27 cellular contexts compared by ENCODE assay signal in the genomic region with DNA sequence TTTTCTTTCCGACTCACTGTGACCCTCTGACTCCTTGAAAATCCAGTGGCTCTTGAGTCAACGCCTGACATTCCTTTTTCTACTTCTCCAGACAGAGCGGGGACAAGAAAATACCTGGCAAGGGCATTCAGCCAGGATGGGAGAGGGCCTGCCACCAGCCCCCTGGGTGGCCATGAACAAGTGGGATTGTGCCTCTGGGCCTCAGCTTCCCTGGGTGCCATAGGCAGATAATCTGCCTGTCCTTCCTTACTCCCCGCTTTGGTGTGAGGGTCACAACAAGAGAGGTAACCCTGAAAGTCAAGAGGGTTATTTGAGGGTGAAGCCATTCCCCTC.
"Had no signal": no experiment of that assay in that cellular context is flagged by ENCODE, and none has a peak within 500 bp of the region (broad histone marks: within the 10 kb centered on the region; RNA-seq: fewer than 3 reads in every experiment).

No MANE protein-coding gene starts in this region.

- ATAC-seq: activated CD8-positive, alpha-beta T cell treated with anti-CD3 and anti-CD28 coated beads for 36 hours; activated naive CD8-positive, alpha-beta T cell treated with anti-CD3 and anti-CD28 coated beads, Interleukin-2, amount 50 U/mL, for 24 hours had no signal

- H3K9me3 ChIP-seq: ascending aorta had no signal

- H3K27ac ChIP-seq: ascending aorta, cardiac muscle cell, VCaP had no signal

- H3K4me3 ChIP-seq: ascending aorta, cardiac muscle cell had no signal

- DNase-seq: activated B cell treated with CpG ODN at 0.5 μM for 24 hours; activated CD4-positive, alpha-beta memory T cell treated with anti-CD3 and anti-CD28 coated beads for 36 hours; activated CD4-positive, alpha-beta T cell treated with anti-CD3 and anti-CD28 coated beads for 4 hours; activated CD4-positive, alpha-beta T cell treated with anti-CD3 and anti-CD28 coated beads, Interleukin-2, amount 10 ng/mL, durations not matched to agents 24 days and 14 days; activated CD4-positive, alpha-beta T cell treated with anti-CD3 and anti-CD28 coated beads, Interleukin-2, amount 50 U/mL, for 1 hour; activated CD4-positive, alpha-beta T cell treated with anti-CD3 and anti-CD28 coated beads, Interleukin-2, amount 50 U/mL, for 4 hours; activated CD4-positive, CD25-positive, alpha-beta regulatory T cell treated with anti-CD3 and anti-CD28 coated beads, Interleukin-2, amount 50 U/mL, for 72 hours; activated CD8-positive, alpha-beta memory T cell treated with anti-CD3 and anti-CD28 coated beads, Interleukin-2, amount 50 U/mL, for 48 hours; activated CD8-positive, alpha-beta T cell treated with anti-CD3 and anti-CD28 coated beads for 36 hours; activated effector memory CD4-positive, alpha-beta T cell treated with Interleukin-2 at 50 U/mL for 16 hours; activated gamma-delta T cell; activated naive CD4-positive, alpha-beta T cell treated with anti-CD3 and anti-CD28 coated beads, Interleukin-2, amount 10 ng/mL, durations not matched to agents 7 days and 5 days; activated naive CD4-positive, alpha-beta T cell treated with Interleukin-2 at 50 U/mL for 16 hours; activated naive CD8-positive, alpha-beta T cell treated with anti-CD3 and anti-CD28 coated beads, Interleukin-2, amount 10 ng/mL, durations not matched to agents 7 days and 5 days; activated naive CD8-positive, alpha-beta T cell treated with anti-CD3 and anti-CD28 coated beads, Interleukin-2, amount 50 U/mL, for 24 hours; activated T-cell treated with anti-CD3 and anti-CD28 coated beads, Interleukin-2, amount 50 U/mL, for 24 hours; activated T-cell treated with anti-CD3 and anti-CD28 coated beads, Interleukin-2, amount 50 U/mL, for 48 hours; amygdala; anterior cingulate cortex; caudate nucleus; SW 1271; T-helper 1 cell; T-helper 2 cell; T-helper 9 cell had no signal

- H3K4me1 ChIP-seq: ascending aorta had no signal

- H3K27me3 ChIP-seq: ascending aorta, cardiac muscle cell had no signal

- H3K36me3 ChIP-seq: ascending aorta, cardiac muscle cell had no signal
